In genomic region chr12:13178568-13179158, GRCh38 we compare ENCODE assay signal across 12 cellular contexts. TPM values are rescaled to one million over a fixed set of nuclear protein-coding genes. Genes with fewer than 3 reads are reported as not detected.
A peak's percentile ranks its signal among the peaks of the same experiment; 100 is the strongest.
DNase-seq lines count a peak whose midpoint lies in the region; ATAC-seq and TF ChIP-seq lines count a peak whose summit lies in the region.
"Had no signal": no experiment of that assay in that cellular context is flagged by ENCODE, and none has a peak within 500 bp of the region (broad histone marks: within the 10 kb centered on the region; RNA-seq: fewer than 3 reads in every experiment).

No MANE protein-coding gene starts in this region.

- TF ChIP-seq POLR2A in upper lobe of left lung (IDR thresholded peaks at IDR 0.05) = no peak

- TF ChIP-seq EP300 in upper lobe of left lung (IDR thresholded peaks at IDR 0.05) = no peak

- CTCF ChIA-PET in activated naive CD4-positive, alpha-beta T cell treated with anti-CD3 and anti-CD28 coated beads, Interleukin-2, amount 10 ng/mL, durations not matched to agents 7 days and 5 days (lab: Charles Lee) = interaction anchor here (1.1 kb wide), 1 partner anchor 80 kb away, joined by 3 read pairs; no protein-coding TSS in a partner anchor

- H3K4me3 Mint-ChIP-seq in activated naive CD4-positive, alpha-beta T cell treated with anti-CD3 and anti-CD28 coated beads, Interleukin-2, amount 10 ng/mL, durations not matched to agents 7 days and 5 days = peak overlapping the region; percentile 70
- H3K4me3 Mint-ChIP-seq: neural crest cell had no signal

- 89 to 90% methylated on average over 2 to 4 of the region's 8 CpGs for WGBS in mesodermal cell (ENCODE audit: insufficient coverage in 2 of 2), 2 experiments
- 58 to 62% methylated on average over 8 of the region's 8 CpGs for WGBS in upper lobe of left lung, 2 donors

- H3K4me1 Mint-ChIP-seq in activated naive CD4-positive, alpha-beta T cell treated with anti-CD3 and anti-CD28 coated beads, Interleukin-2, amount 10 ng/mL, durations not matched to agents 7 days and 5 days = peaks cover 64% of the 10 kb centered on the region

- no peak for TF ChIP-seq CTCF in upper lobe of left lung (IDR thresholded peaks at IDR 0.05)

- no peak for DNase-seq in activated naive CD4-positive, alpha-beta T cell treated with anti-CD3 and anti-CD28 coated beads, Interleukin-2, amount 10 ng/mL, durations not matched to agents 7 days and 5 days
- DNase-seq in activated naive CD4-positive, alpha-beta T cell treated with anti-CD3 and anti-CD28 coated beads, Interleukin-2, amount 50 U/mL, for 72 hours (ENCODE audit: low spot score in 2 of 2) = no peak
- peak; percentile 41 for DNase-seq in ecto neural progenitor cell (ENCODE audit: low spot score)
- DNase-seq in upper lobe of left lung = no peak
- DNase-seq in NCI-H2227 (lab: John Stamatoyannopoulos, UW; ENCODE audit: unreplicated experiment) = no peak
- DNase-seq in NK-92 treated with Interleukin-12 subunit alpha and Interleukin-12 subunit beta, amount 100 ng/mL, for 24 hours (lab: John Stamatoyannopoulos, UW) = no peak
- DNase-seq: DMS79; NCI-H146; stimulated activated naive CD8-positive, alpha-beta T cell treated with anti-CD3 and anti-CD28 coated beads, Interleukin-15, amount 100 ng/mL, for 72 hours had no signal

- H3K9me3 ChIP-seq in mesodermal cell (ENCODE audit: control insufficient read depth, low read length) (no peaks in the 10 kb centered on the region), upper lobe of left lung (no peaks in the 10 kb centered on the region)

- ATAC-seq in activated naive CD4-positive, alpha-beta T cell treated with anti-CD3 and anti-CD28 coated beads, Interleukin-2, amount 50 U/mL, for 72 hours = no peak
- ATAC-seq in upper lobe of left lung (ENCODE audit: low FRiP score in 2 of 2) = peak in 1 of 2 donors; percentile 88
- no peak for ATAC-seq in HG03442 (IDR thresholded peaks at IDR 0.05; ENCODE audit: unreplicated experiment)

- H3K27ac ChIP-seq in mesodermal cell (ENCODE audit: low read depth, low read length, severe bottlenecking) (peak overlapping the region; percentile 54), upper lobe of left lung (peak overlapping the region; percentile 48 to 78 (median 52))

- H3K36me3 ChIP-seq in mesodermal cell (ENCODE audit: control insufficient read depth, insufficient read depth, low read length) (no peaks in the 10 kb centered on the region), upper lobe of left lung (no peaks in the 10 kb centered on the region)

- peaks cover 55% of the 10 kb centered on the region for H3K27me3 Mint-ChIP-seq in activated naive CD4-positive, alpha-beta T cell treated with anti-CD3 and anti-CD28 coated beads, Interleukin-2, amount 10 ng/mL, durations not matched to agents 7 days and 5 days

- H3K36me3 Mint-ChIP-seq in activated naive CD4-positive, alpha-beta T cell treated with anti-CD3 and anti-CD28 coated beads, Interleukin-2, amount 10 ng/mL, durations not matched to agents 7 days and 5 days = no peaks in the 10 kb centered on the region
- H3K36me3 Mint-ChIP-seq in activated naive CD4-positive, alpha-beta T cell treated with anti-CD3 and anti-CD28 coated beads, Interleukin-2, amount 50 U/mL, for 72 hours = no peaks in the 10 kb centered on the region

- H3K4me3 ChIP-seq in mesodermal cell (ENCODE audit: extremely low read depth, insufficient read depth, low read length, poor library complexity, severe bottlenecking) (no peak overlapping the region), upper lobe of left lung (no peak overlapping the region)

- H3K27me3 ChIP-seq in upper lobe of left lung = no peaks in the 10 kb centered on the region

- no peaks in the 10 kb centered on the region for H3K9me3 Mint-ChIP-seq in activated naive CD4-positive, alpha-beta T cell treated with anti-CD3 and anti-CD28 coated beads, Interleukin-2, amount 10 ng/mL, durations not matched to agents 7 days and 5 days
- no peaks in the 10 kb centered on the region for H3K9me3 Mint-ChIP-seq in activated naive CD4-positive, alpha-beta T cell treated with anti-CD3 and anti-CD28 coated beads, Interleukin-2, amount 50 U/mL, for 72 hours
- H3K9me3 Mint-ChIP-seq: neural crest cell; stimulated activated naive CD8-positive, alpha-beta T cell treated with anti-CD3 and anti-CD28 coated beads, Interleukin-15, amount 100 ng/mL, for 72 hours had no signal

- peaks cover 41% of the 10 kb centered on the region for H3K4me1 ChIP-seq in mesodermal cell (ENCODE audit: control insufficient read depth, insufficient read depth, low read length, poor library complexity, severe bottlenecking)
- H3K4me1 ChIP-seq in upper lobe of left lung = peaks cover 9 to 16% (median 13%) of the 10 kb centered on the region in 4 donors

- H3K27ac Mint-ChIP-seq in activated naive CD4-positive, alpha-beta T cell treated with anti-CD3 and anti-CD28 coated beads, Interleukin-2, amount 10 ng/mL, durations not matched to agents 7 days and 5 days = peak overlapping the region; percentile 93
- H3K27ac Mint-ChIP-seq in activated naive CD4-positive, alpha-beta T cell treated with anti-CD3 and anti-CD28 coated beads, Interleukin-2, amount 50 U/mL, for 72 hours = no peak overlapping the region

RNA-seq across cellular contexts. Expression of gene EMP1, which starts 17.9 kb away (rescaled TPM):
- 1 to 10 TPM; 1.4 to 9.2 TPM for total RNA-seq in activated naive CD4-positive, alpha-beta T cell treated with anti-CD3 and anti-CD28 coated beads, Interleukin-2, amount 50 U/mL, for 72 hours
- 257 TPM for polyA plus RNA-seq in mesodermal cell (2013, experiment 1 of 2)
- polyA plus RNA-seq in mesodermal cell (2013, experiment 2 of 2) = 183 TPM
- total RNA-seq in upper lobe of left lung = 100 to 1,000 TPM in 4 of 6 donors, 10 to 100 TPM in 2; 18.9 to 360 (median 165) TPM
